ENCODE assay signal across 1 cellular context in the genomic region with DNA sequence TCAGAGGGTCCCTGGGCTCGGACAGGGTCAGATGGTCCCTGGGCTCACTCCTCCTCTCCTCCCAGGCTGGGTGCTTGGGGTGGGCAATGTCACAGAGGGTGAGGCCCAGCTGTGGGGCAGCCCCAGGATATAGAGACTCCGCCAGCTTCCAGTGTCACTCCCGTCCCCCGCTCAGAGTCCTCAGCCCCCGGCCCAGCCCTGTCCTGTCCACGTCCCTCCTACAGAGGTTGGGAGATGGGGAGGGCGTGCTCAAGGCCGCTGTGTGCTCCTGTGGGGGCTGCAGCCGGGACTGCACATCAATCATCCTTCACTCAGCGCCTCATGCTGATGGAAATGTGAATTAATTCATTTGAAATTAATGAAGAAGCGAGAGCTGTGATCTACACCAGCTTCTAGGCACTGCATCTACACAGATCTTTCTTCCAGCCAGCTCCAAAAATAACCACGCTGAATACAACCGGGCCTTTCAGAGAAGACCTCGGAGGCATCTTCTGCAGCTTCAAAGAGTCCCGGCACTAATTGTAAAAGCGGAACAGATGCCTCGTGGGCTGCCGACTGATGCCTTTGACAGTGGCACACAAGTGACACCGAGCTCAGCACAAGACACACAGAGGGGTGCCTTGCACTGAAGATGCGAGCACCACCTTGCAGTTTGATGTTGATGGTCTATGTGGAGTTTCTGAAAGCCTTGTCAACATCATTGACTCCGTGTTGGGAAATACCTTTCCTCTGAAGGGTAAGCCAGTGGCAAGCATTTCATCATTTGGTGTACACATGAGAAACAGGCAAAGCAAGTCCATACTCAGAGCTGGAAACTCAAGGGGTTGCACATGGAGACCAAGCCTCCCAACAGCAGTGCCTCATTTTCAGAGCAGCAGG.
TF ChIP-seq lines count a peak whose summit lies in the region.

No MANE protein-coding gene starts in this region.

TF ChIP-seq in HepG2, 621 proteins besides CTCF, POLR2A, EP300 and RAD21 (continued from another document):
- TF ChIP-seq ZNF280D (CRISPR knock-in tag; IDR thresholded peaks at IDR 0.05), result no peak
- TF ChIP-seq PITX1 (CRISPR knock-in tag; IDR thresholded peaks at IDR 0.05), result no peak
- TF ChIP-seq GATAD1 (CRISPR knock-in tag; IDR thresholded peaks at IDR 0.05), result no peak
- no peak for TF ChIP-seq ZNF670 (CRISPR knock-in tag; IDR thresholded peaks at IDR 0.05; ENCODE audit: borderline replicate concordance)
- no peak for TF ChIP-seq IRX3 (CRISPR knock-in tag; IDR thresholded peaks at IDR 0.05; ENCODE audit: borderline replicate concordance, low read depth)
- 0 out of 2 replicates have a peak, but pooled peaks have one; percentile 19 for TF ChIP-seq MYC (CRISPR knock-in tag; IDR thresholded peaks at IDR 0.05; ENCODE audit: borderline replicate concordance)
- no peak for TF ChIP-seq ZBTB33 (CRISPR knock-in tag; IDR thresholded peaks at IDR 0.05)
- TF ChIP-seq PAX8 (CRISPR knock-in tag; IDR thresholded peaks at IDR 0.05; ENCODE audit: borderline replicate concordance), result no peak
- TF ChIP-seq, protein P1, sequence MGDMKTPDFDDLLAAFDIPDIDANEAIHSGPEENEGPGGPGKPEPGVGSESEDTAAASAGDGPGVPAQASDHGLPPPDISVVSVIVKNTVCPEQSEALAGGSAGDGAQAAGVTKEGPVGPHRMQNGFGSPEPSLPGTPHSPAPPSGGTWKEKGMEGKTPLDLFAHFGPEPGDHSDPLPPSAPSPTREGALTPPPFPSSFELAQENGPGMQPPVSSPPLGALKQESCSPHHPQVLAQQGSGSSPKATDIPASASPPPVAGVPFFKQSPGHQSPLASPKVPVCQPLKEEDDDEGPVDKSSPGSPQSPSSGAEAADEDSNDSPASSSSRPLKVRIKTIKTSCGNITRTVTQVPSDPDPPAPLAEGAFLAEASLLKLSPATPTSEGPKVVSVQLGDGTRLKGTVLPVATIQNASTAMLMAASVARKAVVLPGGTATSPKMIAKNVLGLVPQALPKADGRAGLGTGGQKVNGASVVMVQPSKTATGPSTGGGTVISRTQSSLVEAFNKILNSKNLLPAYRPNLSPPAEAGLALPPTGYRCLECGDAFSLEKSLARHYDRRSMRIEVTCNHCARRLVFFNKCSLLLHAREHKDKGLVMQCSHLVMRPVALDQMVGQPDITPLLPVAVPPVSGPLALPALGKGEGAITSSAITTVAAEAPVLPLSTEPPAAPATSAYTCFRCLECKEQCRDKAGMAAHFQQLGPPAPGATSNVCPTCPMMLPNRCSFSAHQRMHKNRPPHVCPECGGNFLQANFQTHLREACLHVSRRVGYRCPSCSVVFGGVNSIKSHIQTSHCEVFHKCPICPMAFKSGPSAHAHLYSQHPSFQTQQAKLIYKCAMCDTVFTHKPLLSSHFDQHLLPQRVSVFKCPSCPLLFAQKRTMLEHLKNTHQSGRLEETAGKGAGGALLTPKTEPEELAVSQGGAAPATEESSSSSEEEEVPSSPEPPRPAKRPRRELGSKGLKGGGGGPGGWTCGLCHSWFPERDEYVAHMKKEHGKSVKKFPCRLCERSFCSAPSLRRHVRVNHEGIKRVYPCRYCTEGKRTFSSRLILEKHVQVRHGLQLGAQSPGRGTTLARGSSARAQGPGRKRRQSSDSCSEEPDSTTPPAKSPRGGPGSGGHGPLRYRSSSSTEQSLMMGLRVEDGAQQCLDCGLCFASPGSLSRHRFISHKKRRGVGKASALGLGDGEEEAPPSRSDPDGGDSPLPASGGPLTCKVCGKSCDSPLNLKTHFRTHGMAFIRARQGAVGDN (CRISPR knock-in tag; IDR thresholded peaks at IDR 0.05), result 0 out of 2 replicates have a peak, but pooled peaks have one; percentile 2
- TF ChIP-seq MED13 (CRISPR knock-in tag; IDR thresholded peaks at IDR 0.05), result no peak
- TF ChIP-seq ZNF101 (CRISPR knock-in tag; IDR thresholded peaks at IDR 0.05; ENCODE audit: borderline replicate concordance, low read depth), result no peak
- no peak for TF ChIP-seq KLF9 (CRISPR knock-in tag; IDR thresholded peaks at IDR 0.05; ENCODE audit: low read depth)
- TF ChIP-seq ZFP1 (CRISPR knock-in tag; IDR thresholded peaks at IDR 0.05), result no peak
- peak; percentile 54 for TF ChIP-seq CEBPG (CRISPR knock-in tag; IDR thresholded peaks at IDR 0.05)
- TF ChIP-seq, protein P2, sequence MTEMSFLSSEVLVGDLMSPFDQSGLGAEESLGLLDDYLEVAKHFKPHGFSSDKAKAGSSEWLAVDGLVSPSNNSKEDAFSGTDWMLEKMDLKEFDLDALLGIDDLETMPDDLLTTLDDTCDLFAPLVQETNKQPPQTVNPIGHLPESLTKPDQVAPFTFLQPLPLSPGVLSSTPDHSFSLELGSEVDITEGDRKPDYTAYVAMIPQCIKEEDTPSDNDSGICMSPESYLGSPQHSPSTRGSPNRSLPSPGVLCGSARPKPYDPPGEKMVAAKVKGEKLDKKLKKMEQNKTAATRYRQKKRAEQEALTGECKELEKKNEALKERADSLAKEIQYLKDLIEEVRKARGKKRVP (CRISPR knock-in tag; IDR thresholded peaks at IDR 0.05), result peak in 1 of 2 experiments; percentile 42; a peak in 1 of 4 replicates
- TF ChIP-seq ERF (CRISPR knock-in tag; IDR thresholded peaks at IDR 0.05), result no peak
- TF ChIP-seq ZNF513 (CRISPR knock-in tag; conservative IDR thresholded peaks at IDR 0.05), result no peak
- no peak for TF ChIP-seq AHR (CRISPR knock-in tag; IDR thresholded peaks at IDR 0.05)
- TF ChIP-seq SETDB1 (CRISPR knock-in tag; IDR thresholded peaks at IDR 0.05; ENCODE audit: borderline replicate concordance), result no peak
- TF ChIP-seq ZNF780A (CRISPR knock-in tag; IDR thresholded peaks at IDR 0.05), result no peak
- TF ChIP-seq ARNT (IDR thresholded peaks at IDR 0.05), result no peak
- TF ChIP-seq PBX2 (CRISPR knock-in tag; IDR thresholded peaks at IDR 0.05), result no peak
- TF ChIP-seq ZNF773 (CRISPR knock-in tag; IDR thresholded peaks at IDR 0.05; ENCODE audit: borderline replicate concordance), result no peak
- TF ChIP-seq CCAR2 (optimal IDR thresholded peaks at IDR 0.05; ENCODE audit: low read depth, low read length), result no peak
- TF ChIP-seq E2F5 (CRISPR knock-in tag; conservative IDR thresholded peaks at IDR 0.05), result no peak
TF ChIP-seq in HepG2: peak in this region for 9.
